ENCODE assay signal across 2 cellular contexts in genomic region chr16:58459344-58460218, GRCh38.
A peak's percentile ranks its signal among the peaks of the same experiment; 100 is the strongest.
TF ChIP-seq lines count a peak whose summit lies in the region.

No MANE protein-coding gene starts in this region.

TF ChIP-seq in HepG2, 621 proteins besides CTCF, POLR2A, EP300 and RAD21 (continues in another document):
- TF ChIP-seq HMGXB4 (CRISPR knock-in tag; IDR thresholded peaks at IDR 0.05; ENCODE audit: borderline replicate concordance in 1 of 2, low read depth in 1 of 2): no peak
- no peak for TF ChIP-seq ZNF264 (CRISPR knock-in tag; IDR thresholded peaks at IDR 0.05)
- TF ChIP-seq HOXA7 (CRISPR knock-in tag; IDR thresholded peaks at IDR 0.05): no peak
- peak; percentile 83 for TF ChIP-seq TFE3 (CRISPR knock-in tag; IDR thresholded peaks at IDR 0.05)
- TF ChIP-seq MAFK (conservative IDR thresholded peaks at IDR 0.05 in 1 of 2, IDR thresholded peaks at IDR 0.05 in 1 of 2; ENCODE audit: low read length in 2 of 2): peak; percentile 11 to 32; a peak in 1 of 4 replicates
- no peak for TF ChIP-seq FLYWCH1 (CRISPR knock-in tag; IDR thresholded peaks at IDR 0.05)
- no peak for TF ChIP-seq HMG20B (CRISPR knock-in tag; conservative IDR thresholded peaks at IDR 0.05)
- peak; percentile 19; the same call in 1 of the 2 replicates for TF ChIP-seq MAFF (IDR thresholded peaks at IDR 0.05; ENCODE audit: low read depth, low read length)
- no peak for TF ChIP-seq ZBTB38 (CRISPR knock-in tag; IDR thresholded peaks at IDR 0.05)
- no peak for TF ChIP-seq ZKSCAN8 (CRISPR knock-in tag; IDR thresholded peaks at IDR 0.05; ENCODE audit: borderline replicate concordance)
- TF ChIP-seq SCMH1 (CRISPR knock-in tag; IDR thresholded peaks at IDR 0.05; ENCODE audit: borderline replicate concordance): no peak
- peak; percentile 92 for TF ChIP-seq FOSL2 (CRISPR knock-in tag; IDR thresholded peaks at IDR 0.05)
- TF ChIP-seq RAD51 (IDR thresholded peaks at IDR 0.05; ENCODE audit: borderline replicate concordance): no peak
- peak; percentile 30; the same call in 1 of the 2 replicates for TF ChIP-seq IKZF5 (CRISPR knock-in tag; IDR thresholded peaks at IDR 0.05)
- peak; percentile 50; the same call in 1 of the 2 replicates for TF ChIP-seq NFE2L2 (IDR thresholded peaks at IDR 0.05; ENCODE audit: low read length)
- TF ChIP-seq ZNF644 (CRISPR knock-in tag; IDR thresholded peaks at IDR 0.05; ENCODE audit: low read depth): peak; percentile 37; the same call in 1 of the 2 replicates
- no peak for TF ChIP-seq ZNF280D (CRISPR knock-in tag; IDR thresholded peaks at IDR 0.05)
- no peak for TF ChIP-seq ZNF33B (CRISPR knock-in tag; IDR thresholded peaks at IDR 0.05)
- TF ChIP-seq GATA4 (IDR thresholded peaks at IDR 0.05; ENCODE audit: borderline replicate concordance, low read depth): no peak
- TF ChIP-seq SKI (IDR thresholded peaks at IDR 0.05; ENCODE audit: partially characterized antibody): no peak
- no peak for TF ChIP-seq FOXA3 (CRISPR knock-in tag; IDR thresholded peaks at IDR 0.05)
- TF ChIP-seq KDM2A (CRISPR knock-in tag; IDR thresholded peaks at IDR 0.05; ENCODE audit: borderline replicate concordance, low read depth): 0 out of 2 replicates have a peak, but pooled peaks have one; percentile 23
- TF ChIP-seq HES4 (CRISPR knock-in tag; IDR thresholded peaks at IDR 0.05; ENCODE audit: borderline replicate concordance): no peak
- TF ChIP-seq HHEX (CRISPR knock-in tag; IDR thresholded peaks at IDR 0.05): no peak
- peak; percentile 66; the same call in 1 of the 2 replicates for TF ChIP-seq TFAP4 (IDR thresholded peaks at IDR 0.05; ENCODE audit: borderline replicate concordance, low read depth)

TF ChIP-seq in WTC11, 78 proteins besides CTCF, POLR2A, EP300 and RAD21 (continued from another document):
- TF ChIP-seq AFF4 (CRISPR knock-in tag; IDR thresholded peaks at IDR 0.05; ENCODE audit: borderline replicate concordance) (no peak), FOXP4 (CRISPR knock-in tag; IDR thresholded peaks at IDR 0.05) (no peak), ZNF263 (CRISPR knock-in tag; IDR thresholded peaks at IDR 0.05; ENCODE audit: low read depth) (no peak), EMX1 (CRISPR knock-in tag; IDR thresholded peaks at IDR 0.05) (no peak), ZNF138 (CRISPR knock-in tag; conservative IDR thresholded peaks at IDR 0.05) (no peak), KAT7 (CRISPR knock-in tag; IDR thresholded peaks at IDR 0.05; ENCODE audit: borderline replicate concordance) (no peak), ARID4B (CRISPR knock-in tag; IDR thresholded peaks at IDR 0.05; ENCODE audit: borderline replicate concordance) (no peak), NFYB (CRISPR knock-in tag; conservative IDR thresholded peaks at IDR 0.05; ENCODE audit: low read depth) (no peak), ZSCAN18 (CRISPR knock-in tag; IDR thresholded peaks at IDR 0.05) (no peak), ZBTB43 (CRISPR knock-in tag; IDR thresholded peaks at IDR 0.05) (no peak), ATF3 (CRISPR knock-in tag; conservative IDR thresholded peaks at IDR 0.05) (no peak), USF2 (CRISPR knock-in tag; IDR thresholded peaks at IDR 0.05) (no peak), E2F1 (CRISPR knock-in tag; IDR thresholded peaks at IDR 0.05) (no peak), FOXP1 (CRISPR knock-in tag; IDR thresholded peaks at IDR 0.05; ENCODE audit: borderline replicate concordance) (no peak), ZNF425 (CRISPR knock-in tag; conservative IDR thresholded peaks at IDR 0.05) (no peak), AR (CRISPR knock-in tag; IDR thresholded peaks at IDR 0.05) (no peak)
